In genomic region chr6:110897433-110897832, GRCh38 we compare ENCODE assay signal across 1 cellular context.
A peak's percentile ranks its signal among the peaks of the same experiment; 100 is the strongest.
TF ChIP-seq lines count a peak whose summit lies in the region.

No MANE protein-coding gene starts in this region.

TF ChIP-seq in HEK293, 187 proteins besides CTCF, POLR2A, EP300 and RAD21 (continued from another document):
- TF ChIP-seq REST (tag by site-specific recombination; IDR thresholded peaks at IDR 0.05) (no peak), EGR2 (tag by site-specific recombination; IDR thresholded peaks at IDR 0.05; ENCODE audit: low read depth) (peak; percentile 69), ZNF488 (tag by site-specific recombination; IDR thresholded peaks at IDR 0.05) (no peak), ZBTB17 (tag by site-specific recombination; IDR thresholded peaks at IDR 0.05) (0 out of 2 replicates have a peak, but pooled peaks have one; percentile 23), FEZF1 (tag by site-specific recombination; IDR thresholded peaks at IDR 0.05) (no peak)
